Comparison of ENCODE assay signal across 23 cellular contexts in the genomic region with DNA sequence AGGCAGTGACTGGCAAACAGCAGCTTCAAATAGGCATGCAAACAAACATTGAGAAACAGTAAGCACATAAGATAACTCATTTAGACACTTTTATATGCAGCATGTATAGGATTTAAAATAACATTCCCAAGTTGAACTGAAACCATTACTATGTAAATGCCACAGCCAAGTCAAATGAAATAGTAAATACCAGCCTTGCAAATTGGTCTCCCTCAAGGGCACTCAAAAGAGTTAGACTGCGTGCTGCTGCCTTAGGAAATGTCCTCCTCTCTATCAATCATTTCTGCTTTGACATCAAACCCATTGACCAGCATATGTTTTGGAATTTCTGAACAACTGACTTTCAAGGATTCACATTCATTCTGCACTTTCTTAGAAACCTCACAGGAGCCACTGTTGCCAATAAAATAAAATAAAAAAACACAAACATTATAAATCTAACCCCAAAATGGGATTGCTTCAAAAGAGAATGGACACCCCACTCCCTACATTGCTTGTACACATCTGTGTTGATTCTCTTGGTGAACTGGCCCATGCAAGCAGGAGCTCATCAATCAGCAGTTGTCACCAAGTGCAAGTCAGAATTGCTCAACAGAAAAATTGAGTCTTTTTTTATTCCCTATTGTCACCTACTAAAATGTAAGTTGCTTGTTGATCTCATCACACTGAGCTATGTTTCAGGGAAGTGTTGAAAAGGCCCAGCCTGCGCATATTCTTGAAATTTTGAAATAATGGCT.
DNase-seq lines count a peak whose midpoint lies in the region; ATAC-seq and TF ChIP-seq lines count a peak whose summit lies in the region.
"Had no signal": no experiment of that assay in that cellular context is flagged by ENCODE, and none has a peak within 500 bp of the region (broad histone marks: within the 10 kb centered on the region; RNA-seq: fewer than 3 reads in every experiment).

No MANE protein-coding gene starts in this region.

- POLR2A ChIA-PET in Panc1 (lab: Charles Lee) = no interaction called here
- POLR2A ChIA-PET in naive thymus-derived CD8-positive, alpha-beta T cell (lab: Charles Lee) = no interaction called here

- H3K27ac ChIP-seq in Panc1 (ENCODE audit: low read length) (0 out of 2 replicates have a peak overlapping the region, but pooled peaks have one; percentile 17), vagina (peak overlapping the region; percentile 24)
- H3K27ac ChIP-seq: colonic mucosa, SK-N-MC had no signal

- H3K9me3 ChIP-seq in Panc1 (ENCODE audit: control insufficient read depth, insufficient read depth, low read depth, low read length) (peaks cover 11% of the 10 kb centered on the region; the same call in 1 of the 2 replicates), vagina (no peaks in the 10 kb centered on the region)
- H3K9me3 ChIP-seq: colonic mucosa had no signal

- no TSS peak for BruUV-seq in Panc1 (replicated peaks; lab: Mats Ljungman, UMichigan)

- H3K4me1 ChIP-seq in Panc1 (ENCODE audit: control insufficient read depth, insufficient read depth, low read length) (peaks cover 20% of the 10 kb centered on the region), vagina (peaks cover 8% of the 10 kb centered on the region)
- H3K4me1 ChIP-seq: BE2C, colonic mucosa had no signal

- CTCF ChIA-PET in Panc1 (lab: Charles Lee) = interaction anchor here (1.6 kb wide), 1 partner anchor 13 kb away, joined by 7 read pairs; no protein-coding TSS in a partner anchor

- in situ Hi-C loops in Panc1 (cut with HindIII; ENCODE audit: low pct_unique_long_range_greater_than_20kb, low sequenced_read_pairs) = no loop called here

- peak; percentile 9 for DNase-seq in NCI-H2227 treated with DMSO at 0.1 percent for 48 hours (lab: John Stamatoyannopoulos, UW)
- no peak for DNase-seq in NCI-H2227 (lab: John Stamatoyannopoulos, UW; ENCODE audit: unreplicated experiment)
- no peak for DNase-seq in Panc1 (ENCODE audit: low read depth, low spot score)
- DNase-seq in left kidney (ENCODE audit: low read depth, low spot score) = peak; percentile 67
- no peak for DNase-seq in vagina (ENCODE audit: extremely low spot score in 2 of 2)
- no peak for DNase-seq in cerebellum (ENCODE audit: low spot score)
- no peak for DNase-seq in naive thymus-derived CD8-positive, alpha-beta T cell
- DNase-seq: activated CD8-positive, alpha-beta T cell treated with anti-CD3 and anti-CD28 coated beads for 36 hours; activated T-cell treated with anti-CD3 and anti-CD28 coated beads, Interleukin-2, amount 50 U/mL, for 48 hours; BE2C; colonic mucosa; mesenchymal stem cell; NCI-H1092; NCI-H526; OCI-M1; stimulated activated CD4-positive, alpha-beta T cell treated with anti-CD3 and anti-CD28 coated beads, Interleukin-4, amount 100 ng/mL, for 1 hour; stomach; T1000 had no signal

- H3K4me3 ChIP-seq in Panc1 (ENCODE audit: low read depth in 2 of 2, low read length in 2 of 2) (no peak overlapping the region), vagina (no peak overlapping the region)
- H3K4me3 ChIP-seq: colonic mucosa, SK-N-MC, smooth muscle cell, stomach had no signal

- no peaks in the 10 kb centered on the region for H3K27me3 Mint-ChIP-seq in naive thymus-derived CD8-positive, alpha-beta T cell
- H3K27me3 Mint-ChIP-seq: activated CD8-positive, alpha-beta T cell treated with anti-CD3 and anti-CD28 coated beads for 36 hours; activated naive CD8-positive, alpha-beta T cell had no signal

- no peaks in the 10 kb centered on the region for H3K36me3 ChIP-seq in Panc1 (ENCODE audit: control insufficient read depth, insufficient read depth, low read length)
- no peaks in the 10 kb centered on the region for H3K36me3 ChIP-seq in vagina
- H3K36me3 ChIP-seq: BE2C, colonic mucosa, stomach had no signal

- H3K9me3 Mint-ChIP-seq in naive thymus-derived CD8-positive, alpha-beta T cell = peaks cover 0 to 6% (median 0%) of the 10 kb centered on the region in 9 donors
- H3K9me3 Mint-ChIP-seq: activated CD8-positive, alpha-beta T cell treated with anti-CD3 and anti-CD28 coated beads for 36 hours; natural killer cell treated with Interleukin-12 subunit alpha and Interleukin-12 subunit beta and Interleukin-15 and Interleukin-18, amount 100 ng/mL, for 72 hours had no signal

- H3K36me3 Mint-ChIP-seq in naive thymus-derived CD8-positive, alpha-beta T cell = no peaks in the 10 kb centered on the region
- H3K36me3 Mint-ChIP-seq: activated naive CD8-positive, alpha-beta T cell had no signal

- no peak for TF ChIP-seq POLR2A in vagina (IDR thresholded peaks at IDR 0.05)

- no peaks in the 10 kb centered on the region for H3K27me3 ChIP-seq in Panc1 (ENCODE audit: control insufficient read depth, insufficient read depth, low read length)
- no peaks in the 10 kb centered on the region for H3K27me3 ChIP-seq in vagina
- H3K27me3 ChIP-seq: BE2C, colonic mucosa, stomach had no signal

- no peak overlapping the region for H3K27ac Mint-ChIP-seq in naive thymus-derived CD8-positive, alpha-beta T cell
- H3K27ac Mint-ChIP-seq: activated CD8-positive, alpha-beta T cell treated with anti-CD3 and anti-CD28 coated beads for 36 hours; activated naive CD8-positive, alpha-beta T cell; natural killer cell treated with Interleukin-12 subunit alpha and Interleukin-12 subunit beta and Interleukin-15 and Interleukin-18, amount 100 ng/mL, for 72 hours had no signal

- no peak overlapping the region for H3K4me3 Mint-ChIP-seq in naive thymus-derived CD8-positive, alpha-beta T cell
- H3K4me3 Mint-ChIP-seq: activated CD8-positive, alpha-beta T cell treated with anti-CD3 and anti-CD28 coated beads for 36 hours; activated naive CD8-positive, alpha-beta T cell; natural killer cell treated with Interleukin-12 subunit alpha and Interleukin-12 subunit beta and Interleukin-15 and Interleukin-18, amount 100 ng/mL, for 72 hours had no signal

- ATAC-seq in Panc1 (no peak), HG03196 (IDR thresholded peaks at IDR 0.05; ENCODE audit: unreplicated experiment) (no peak)
- ATAC-seq in naive thymus-derived CD8-positive, alpha-beta T cell = no peak
- ATAC-seq: activated CD8-positive, alpha-beta T cell treated with anti-CD3 and anti-CD28 coated beads for 36 hours; natural killer cell treated with Interleukin-12 subunit alpha and Interleukin-12 subunit beta and Interleukin-15 and Interleukin-18, amount 100 ng/mL, for 72 hours had no signal

- intact Hi-C loops in Panc1 (cut with micrococcal nuclease; ENCODE audit: unreplicated experiment) = no loop called here
- intact Hi-C loops in vagina (cut with DNase I) = no loop called here

- peaks cover 0 to 7% (median 0%) of the 10 kb centered on the region in 4 donors for H3K4me1 Mint-ChIP-seq in naive thymus-derived CD8-positive, alpha-beta T cell

- no peak for TF ChIP-seq CTCF in Panc1 (IDR thresholded peaks at IDR 0.05)
- TF ChIP-seq CTCF in vagina (IDR thresholded peaks at IDR 0.05) = no peak

Comparison
In these comparisons a context has a peak if more than half of its experiments do, and no peak if none do; other contexts are left out.
1. DNase-seq: peak in NCI-H2227 treated with DMSO at 0.1 percent for 48 hours (single experiment) and left kidney (single experiment); none in NCI-H2227 (single experiment), Panc1 (single experiment), vagina (0 of 2), cerebellum (single experiment) and naive thymus-derived CD8-positive, alpha-beta T cell (0 of 10).